9 cellular contexts compared by ENCODE assay signal in genomic region chr18:80159713-80160636, GRCh38. TPM values are rescaled to one million over a fixed set of nuclear protein-coding genes. Genes with fewer than 3 reads are reported as not detected.
DNase-seq lines count a peak whose midpoint lies in the region; ATAC-seq, FAIRE-seq and TF ChIP-seq lines count a peak whose summit lies in the region.
"Had no signal": no experiment of that assay in that cellular context is flagged by ENCODE, and none has a peak within 500 bp of the region (broad histone marks: within the 10 kb centered on the region; RNA-seq: fewer than 3 reads in every experiment).

No MANE protein-coding gene starts in this region.

- H3K4me3 ChIP-seq in DOHH2 (ENCODE audit: low read length), result no peak overlapping the region
- H3K4me3 ChIP-seq in endothelial cell of umbilical vein (replicated peaks in 1 of 3; ENCODE audit: insufficient read depth in 1 of 3, low read depth in 1 of 3, low read length in 3 of 3), result peak overlapping the region in 1 of 3 experiments; percentile 3
- H3K4me3 ChIP-seq in retinal pigment epithelial cell (ENCODE audit: low read length), result peak overlapping the region; percentile 5
- no peak overlapping the region for H3K4me3 ChIP-seq in MG63
- H3K4me3 ChIP-seq in uterus, result no peak overlapping the region

- ATAC-seq in HG03354 (IDR thresholded peaks at IDR 0.05; ENCODE audit: poor library complexity, severe bottlenecking, unreplicated experiment), result no peak

- CTCF ChIA-PET in endothelial cell of umbilical vein (lab: Charles Lee), result interaction anchor here (0.6 to 5.7 kb wide), 24 partner anchors 10 to 363 kb away, joined by 3 to 63 read pairs (median 4); partner anchors contain the start of genes ADNP2, PARD6G and RBFA

- peak; percentile 17 to 18 for DNase-seq in activated CD4-positive, alpha-beta T cell treated with anti-CD3 and anti-CD28 coated beads for 4 hours
- DNase-seq in endothelial cell of umbilical vein (ENCODE audit: low read depth, low spot score), result peak; percentile 29
- no peak for DNase-seq in retinal pigment epithelial cell (ENCODE audit: low read depth)
- no peak for DNase-seq in SW480 (ENCODE audit: low spot score)
- DNase-seq in MG63, result no peak
- no peak for DNase-seq in uterus
- DNase-seq: NCI-H774 had no signal

- no peaks in the 10 kb centered on the region for H3K9me2 ChIP-seq in DOHH2 (replicated peaks; ENCODE audit: control insufficient read depth, low read length)

- H4K20me1 ChIP-seq in DOHH2 (ENCODE audit: control insufficient read depth, insufficient read depth, low read depth, low read length) (no peaks in the 10 kb centered on the region), endothelial cell of umbilical vein (replicated peaks; ENCODE audit: control insufficient read depth, extremely low read depth, insufficient read depth, low read length) (no peaks in the 10 kb centered on the region)

- dilution Hi-C loops in endothelial cell of umbilical vein (cut with MboI; ENCODE audit: extremely low pct_ligation_motif_present, low sequenced_read_pairs), result no loop called here

- H3K9me1 ChIP-seq in endothelial cell of umbilical vein (replicated peaks; ENCODE audit: control insufficient read depth, extremely low read depth, insufficient read depth, low read length), result no peaks in the 10 kb centered on the region

- H3K4me2 ChIP-seq in DOHH2 (ENCODE audit: low read length) (no peak overlapping the region), endothelial cell of umbilical vein (ENCODE audit: insufficient read depth, low read length) (no peak overlapping the region)

- peak; percentile 59 for FAIRE-seq in endothelial cell of umbilical vein (lab: Jason Lieb, UNC)

- TF ChIP-seq CTCF in DOHH2 (IDR thresholded peaks at IDR 0.05; ENCODE audit: low read depth, low read length, poor library complexity, severe bottlenecking) (peak; percentile 59), endothelial cell of umbilical vein (IDR thresholded peaks at IDR 0.05; ENCODE audit: extremely low read depth in 1 of 2, insufficient read depth in 1 of 2, low read depth in 1 of 2, low read length in 2 of 2) (peak; percentile 78 to 90), retinal pigment epithelial cell (conservative IDR thresholded peaks at IDR 0.05; ENCODE audit: low read depth, low read length) (peak; percentile 51), uterus (IDR thresholded peaks at IDR 0.05) (peak in 2 of 4 experiments; percentile 32 to 46)

- H3K4me1 ChIP-seq in DOHH2 (ENCODE audit: control insufficient read depth, low read length) (no peaks in the 10 kb centered on the region), endothelial cell of umbilical vein (ENCODE audit: control insufficient read depth, extremely low read depth, insufficient read depth, low read length) (no peaks in the 10 kb centered on the region), uterus (no peaks in the 10 kb centered on the region)

- TF ChIP-seq POLR2A in endothelial cell of umbilical vein (IDR thresholded peaks at IDR 0.05; ENCODE audit: low read depth, low read length) (no peak), uterus (IDR thresholded peaks at IDR 0.05) (no peak)

- H3K27ac ChIP-seq in DOHH2 (ENCODE audit: low read depth, low read length) (no peak overlapping the region), endothelial cell of umbilical vein (ENCODE audit: insufficient read depth, low read depth, low read length) (no peak overlapping the region), uterus (no peak overlapping the region)

- no peak overlapping the region for H3K9ac ChIP-seq in endothelial cell of umbilical vein (replicated peaks; ENCODE audit: extremely low read depth, insufficient read depth, low read length)

- intact Hi-C loops in endothelial cell of umbilical vein (cut with micrococcal nuclease), result loop anchor here (5.0 kb wide), 1 partner anchor 128 kb away; the partner anchor contains the start of gene RBFA
- intact Hi-C loops in uterus (cut with DNase I; ENCODE audit: low total_unique reads), result no loop called here

- H3K36me3 ChIP-seq in DOHH2 (ENCODE audit: control insufficient read depth, low read length) (no peaks in the 10 kb centered on the region), endothelial cell of umbilical vein (ENCODE audit: control insufficient read depth in 2 of 2, extremely low read depth in 1 of 2, insufficient read depth in 2 of 2, low read length in 2 of 2) (no peaks in the 10 kb centered on the region), MG63 (no peaks in the 10 kb centered on the region; the same call in 1 of the 2 replicates), uterus (no peaks in the 10 kb centered on the region)

- POLR2A ChIA-PET in endothelial cell of umbilical vein (lab: Charles Lee), result no interaction called here

- H3K27me3 ChIP-seq in DOHH2 (ENCODE audit: control insufficient read depth, low read length), result no peaks in the 10 kb centered on the region
- no peaks in the 10 kb centered on the region for H3K27me3 ChIP-seq in endothelial cell of umbilical vein (ENCODE audit: control insufficient read depth in 2 of 2, insufficient read depth in 2 of 2, low read length in 2 of 2)
- no peaks in the 10 kb centered on the region for H3K27me3 ChIP-seq in MG63
- H3K27me3 ChIP-seq in uterus, result no peaks in the 10 kb centered on the region

- H2AFZ ChIP-seq in endothelial cell of umbilical vein (ENCODE audit: low read depth, low read length), result peak overlapping the region; percentile 73

- H3K79me2 ChIP-seq in DOHH2 (ENCODE audit: control insufficient read depth, low read length) (no peaks in the 10 kb centered on the region), endothelial cell of umbilical vein (ENCODE audit: control insufficient read depth, insufficient read depth, low read length) (no peaks in the 10 kb centered on the region)

- no peaks in the 10 kb centered on the region for H3K9me3 ChIP-seq in DOHH2 (ENCODE audit: control insufficient read depth, insufficient read depth, low read length)
- H3K9me3 ChIP-seq in endothelial cell of umbilical vein (replicated peaks; ENCODE audit: control insufficient read depth, insufficient read depth, low read length), result no peaks in the 10 kb centered on the region
- H3K9me3 ChIP-seq in MG63, result no peaks in the 10 kb centered on the region
- no peaks in the 10 kb centered on the region for H3K9me3 ChIP-seq in uterus

- BruUV-seq in endothelial cell of umbilical vein (replicated peaks; lab: Mats Ljungman, UMichigan), result no TSS peak

- no peaks in the 10 kb centered on the region for H3F3A ChIP-seq in DOHH2 (ENCODE audit: control insufficient read depth, insufficient read depth)

TF ChIP-seq in endothelial cell of umbilical vein, 7 proteins besides CTCF, POLR2A, EP300 and RAD21:
- TF ChIP-seq MAX (IDR thresholded peaks at IDR 0.05; ENCODE audit: insufficient read depth, insufficient read length), result no peak
- TF ChIP-seq FOS (IDR thresholded peaks at IDR 0.05; ENCODE audit: borderline replicate concordance, insufficient read depth, low read length), result no peak
- TF ChIP-seq MYC (IDR thresholded peaks at IDR 0.05; ENCODE audit: low read depth, low read length), result no peak
- TF ChIP-seq JUN (IDR thresholded peaks at IDR 0.05; ENCODE audit: borderline replicate concordance, insufficient read depth, insufficient read length, low read depth), result no peak
- no peak for TF ChIP-seq POLR2AphosphoS5 (IDR thresholded peaks at IDR 0.05; ENCODE audit: insufficient read depth, low read depth, low read length)
- TF ChIP-seq GATA2 (IDR thresholded peaks at IDR 0.05; ENCODE audit: insufficient read depth, insufficient read length, low read depth, low read length), result no peak
- TF ChIP-seq EZH2 (IDR thresholded peaks at IDR 0.05; ENCODE audit: borderline replicate concordance, low read depth, low read length, severe bottlenecking), result peak; percentile 33

RNA-seq across cellular contexts. Expression of gene ADNP2, which starts 50.9 kb away (rescaled TPM):
- total RNA-seq in endothelial cell of umbilical vein (19.8 and 20.6 TPM in 2 replicates), uterus (10 to 100 TPM in 2 of 4 donors, 1 to 10 TPM in 2; 6.2 to 24.0 (median 14.7) TPM)
- 8.5 and 10.2 TPM in 2 replicates for polyA plus RNA-seq in endothelial cell of umbilical vein
- 8.0 TPM in 2 replicates for polyA plus RNA-seq in endothelial cell of umbilical vein (2011; cell fraction: cytosol; rRNA removed)
- polyA plus RNA-seq in endothelial cell of umbilical vein (2011; cell fraction: nucleus; rRNA removed), result 13.5 and 15.8 TPM in 2 replicates
- 10.7 and 13.7 TPM in 2 replicates for polyA plus RNA-seq in endothelial cell of umbilical vein (2012)
- 18.1 and 19.3 TPM in 2 replicates for polyA minus RNA-seq in endothelial cell of umbilical vein
- polyA minus RNA-seq in endothelial cell of umbilical vein (2011; cell fraction: cytosol; rRNA and poly(A)+ RNA removed), result 15.2 TPM
- polyA minus RNA-seq in endothelial cell of umbilical vein (2011; cell fraction: nucleus; rRNA and poly(A)+ RNA removed), result 14.4 and 19.8 TPM in 2 replicates
- total RNA-seq in MG63 (2014; rRNA removed; shearing (Covaris generic); ENCODE audit: low replicate concordance), result 9.5 and 12.8 TPM in 2 replicates

Comparison
In these comparisons a context has a peak if more than half of its experiments do, and no peak if none do; other contexts are left out.
1. DNase-seq: peak in activated CD4-positive, alpha-beta T cell treated with anti-CD3 and anti-CD28 coated beads for 4 hours (2 of 2) and endothelial cell of umbilical vein (single experiment); none in retinal pigment epithelial cell (single experiment), SW480 (single experiment), MG63 (single experiment) and uterus (0 of 2).